8 cellular contexts compared by ENCODE assay signal in the genomic region with DNA sequence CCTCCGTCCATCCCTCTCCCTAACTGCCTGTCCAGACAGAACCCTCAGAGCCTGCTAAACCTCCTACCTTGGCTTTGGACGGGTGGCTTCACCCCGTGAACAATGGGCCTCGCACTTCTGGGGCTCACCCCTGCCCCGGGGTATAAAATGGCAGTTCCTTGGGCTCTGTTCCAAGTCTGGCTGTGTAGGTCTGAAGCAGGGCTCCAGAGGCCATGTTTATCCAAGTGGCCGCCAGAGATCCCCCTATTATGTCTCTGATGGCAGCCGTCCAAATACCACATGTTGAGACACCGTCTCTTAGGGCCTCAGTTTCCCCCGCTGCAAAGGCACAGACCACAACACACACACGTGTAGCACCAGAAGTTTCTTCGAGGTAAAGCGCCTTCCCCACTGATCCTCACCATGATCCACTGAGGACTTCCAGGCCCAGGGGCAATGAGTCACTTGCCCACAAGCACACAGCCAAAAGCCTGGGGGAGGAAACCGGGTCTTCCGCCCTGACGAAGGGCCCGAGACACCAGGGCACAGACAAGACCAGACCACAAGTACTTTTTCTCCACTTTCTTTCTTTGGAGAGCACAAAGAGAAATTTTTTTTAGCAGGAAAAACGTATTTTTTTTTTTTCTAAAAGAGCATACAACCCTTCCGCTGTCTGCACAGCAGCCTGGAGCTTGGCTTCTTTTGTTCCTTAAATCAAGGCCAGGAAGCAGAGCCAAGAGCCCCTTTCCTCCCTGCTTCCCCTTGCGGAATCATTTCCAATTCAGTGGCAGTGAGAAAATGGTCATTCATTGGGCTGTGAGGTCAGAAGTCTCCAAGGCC. TPM values are rescaled to one million over a fixed set of nuclear protein-coding genes. Genes with fewer than 3 reads are reported as not detected.
A peak's percentile ranks its signal among the peaks of the same experiment; 100 is the strongest.
DNase-seq lines count a peak whose midpoint lies in the region; ATAC-seq and TF ChIP-seq lines count a peak whose summit lies in the region.

No MANE protein-coding gene starts in this region.

- no peak for TF ChIP-seq CTCF in parathyroid adenoma (IDR thresholded peaks at IDR 0.05)
- no peak for TF ChIP-seq CTCF in H9 (conservative IDR thresholded peaks at IDR 0.05)

- H3K4me2 ChIP-seq in parathyroid adenoma (ENCODE audit: low read length): no peak overlapping the region
- H3K4me2 ChIP-seq in H9 (ENCODE audit: insufficient read depth, insufficient read length, low read length): no peak overlapping the region

- no peak overlapping the region for H2BK12ac ChIP-seq in H9 (ENCODE audit: insufficient read length, low read depth, low read length)

- no peaks in the 10 kb centered on the region for H3K9me3 Mint-ChIP-seq in H9

- H3K23ac ChIP-seq in H9 (ENCODE audit: insufficient read length, low read depth, low read length): no peak overlapping the region

- H3K9ac ChIP-seq in parathyroid adenoma: no peak overlapping the region
- H3K9ac ChIP-seq in H9 (ENCODE audit: extremely low read depth, insufficient read length, low read length): no peak overlapping the region

- H2BK120ac ChIP-seq in H9 (ENCODE audit: low read depth, low read length, poor library complexity, severe bottlenecking): no peak overlapping the region

- no peaks in the 10 kb centered on the region for H3K36me3 Mint-ChIP-seq in H9 (ENCODE audit: insufficient read depth in 1 of 3, low read depth in 3 of 3)

- H3K4me1 ChIP-seq in SJCRH30 (peaks cover 4% of the 10 kb centered on the region; the same call in 1 of the 2 replicates), parathyroid adenoma (no peaks in the 10 kb centered on the region), H9 (ENCODE audit: insufficient read depth, low read length) (no peaks in the 10 kb centered on the region)

- H3K18ac ChIP-seq in H9 (ENCODE audit: insufficient read length, low read depth, low read length): no peak overlapping the region

- H2AK5ac ChIP-seq in H9 (ENCODE audit: insufficient read length, low read length): no peak overlapping the region

- DNase-seq in GF-D8 (lab: John Stamatoyannopoulos, UW): peak; percentile 64
- peak; percentile 59 to 71 for DNase-seq in SJCRH30
- DNase-seq in H9: no peak

- no peak overlapping the region for H3K4ac ChIP-seq in H9 (ENCODE audit: low read depth, low read length)

- peak overlapping the region; percentile 24 for H3K27ac ChIP-seq in SJCRH30
- peak overlapping the region; percentile 58 for H3K27ac ChIP-seq in parathyroid adenoma
- H3K27ac ChIP-seq in H9 (ENCODE audit: insufficient read length, low read depth, low read length): no peak overlapping the region

- H3K56ac ChIP-seq in H9 (ENCODE audit: insufficient read length, low read depth, low read length): no peak overlapping the region

- H3K9me3 ChIP-seq in SJCRH30 (replicated peaks) (no peaks in the 10 kb centered on the region), parathyroid adenoma (ENCODE audit: control insufficient read depth, low read length) (no peaks in the 10 kb centered on the region), H9 (ENCODE audit: control insufficient read depth, low read depth, low read length) (no peaks in the 10 kb centered on the region)

- H3K14ac ChIP-seq in H9 (ENCODE audit: insufficient read depth, low read length): no peak overlapping the region; the same call in 1 of the 2 replicates

- peaks cover 11 to 24% of the 10 kb centered on the region in 2 experiments; a peak in 3 of 4 replicates for H3K4me1 Mint-ChIP-seq in H9

- peaks cover 13% of the 10 kb centered on the region for H3K27me3 Mint-ChIP-seq in H9 (ENCODE audit: low read depth)

- H2AFZ ChIP-seq in parathyroid adenoma: no peak overlapping the region
- no peak overlapping the region for H2AFZ ChIP-seq in H9 (ENCODE audit: low read length)

- H3K23me2 ChIP-seq in H9 (ENCODE audit: insufficient read length, low read depth, low read length, poor library complexity, severe bottlenecking): no peaks in the 10 kb centered on the region

- no peak overlapping the region for H3T11ph ChIP-seq in H9 (ENCODE audit: low read length)

- H3K36me3 ChIP-seq in SJCRH30 (no peaks in the 10 kb centered on the region), parathyroid adenoma (ENCODE audit: control insufficient read depth, insufficient read depth, low read length) (no peaks in the 10 kb centered on the region)

- no peaks in the 10 kb centered on the region for H4K20me1 ChIP-seq in H9 (ENCODE audit: control insufficient read depth, insufficient read depth, insufficient read length)

- no peak overlapping the region for H4K5ac ChIP-seq in H9 (ENCODE audit: insufficient read length, low read depth, low read length)

- no CpG with 5 or more reads among the region's 19 CpGs for WGBS in H9 (ENCODE audit: extremely low coverage, insufficient read length, low lambda C conversion rate)

- H4K91ac ChIP-seq in H9 (ENCODE audit: insufficient read length, low read depth, low read length): no peak overlapping the region

- H3K27ac Mint-ChIP-seq in H9: peak overlapping the region in 1 of 3 experiments; percentile 44; a peak in 2 of 7 replicates

- no peak overlapping the region for H2BK15ac ChIP-seq in H9 (ENCODE audit: low read depth, low read length)

- H3K79me2 ChIP-seq in parathyroid adenoma (no peaks in the 10 kb centered on the region), H9 (ENCODE audit: insufficient read depth, low read length) (no peaks in the 10 kb centered on the region)

- 0 out of 2 replicates have a peak, but pooled peaks cover 5% of the 10 kb centered on the region for H3K27me3 ChIP-seq in SJCRH30
- no peaks in the 10 kb centered on the region for H3K27me3 ChIP-seq in parathyroid adenoma (ENCODE audit: control insufficient read depth, insufficient read depth, low read length)
- H3K27me3 ChIP-seq in H9 (ENCODE audit: insufficient read depth, low read length): no peaks in the 10 kb centered on the region

- H3K4me3 ChIP-seq in SJCRH30 (peak overlapping the region; percentile 25), parathyroid adenoma (ENCODE audit: low read depth, low read length) (no peak overlapping the region)

- ATAC-seq in esophagus mucosa: peak; percentile 72
- ATAC-seq in HG03039 (IDR thresholded peaks at IDR 0.05; ENCODE audit: unreplicated experiment): no peak
- ATAC-seq in GM18520 (IDR thresholded peaks at IDR 0.05; ENCODE audit: unreplicated experiment): no peak
- ATAC-seq in GM19395 (IDR thresholded peaks at IDR 0.05; ENCODE audit: unreplicated experiment): no peak

- H3K4me3 Mint-ChIP-seq in H9: no peak overlapping the region

- no peak overlapping the region for H2BK5ac ChIP-seq in H9 (ENCODE audit: insufficient read length, low read length)

- H2BK20ac ChIP-seq in H9 (ENCODE audit: low read depth, low read length, poor library complexity, severe bottlenecking): no peak overlapping the region

- no peak overlapping the region for H4K8ac ChIP-seq in H9 (replicated peaks; ENCODE audit: insufficient read length, low read depth, low read length)

- H3K79me1 ChIP-seq in H9 (ENCODE audit: insufficient read depth, low read depth, low read length, poor library complexity, severe bottlenecking): no peaks in the 10 kb centered on the region

RNA-seq across cellular contexts. Expression of a gene that starts 11.8 kb away (rescaled TPM):
- total RNA-seq in SJCRH30 (2014; rRNA removed; shearing (Covaris generic)): 0.57 TPM in 1 of 2 replicates, not detected in the other
- total RNA-seq in esophagus mucosa (1.00 TPM), H9 (2021) (0.29 and 0.52 TPM in 2 replicates)

RNA-seq across cellular contexts. Expression of a gene that starts 47.1 kb away (rescaled TPM):
- 75.2 and 77.8 TPM in 2 replicates for total RNA-seq in SJCRH30 (2014; rRNA removed; shearing (Covaris generic))
- total RNA-seq in esophagus mucosa: 25.5 TPM
- 87.8 and 88.3 TPM in 2 replicates for total RNA-seq in H9 (2021)

RNA-seq across cellular contexts. Expression of a gene that starts 58.3 kb away (rescaled TPM):
- total RNA-seq in SJCRH30 (2014; rRNA removed; shearing (Covaris generic)): 17.0 and 18.5 TPM in 2 replicates
- 33.6 TPM for total RNA-seq in esophagus mucosa
- total RNA-seq in H9 (2021): 11.8 and 12.7 TPM in 2 replicates
